In the genomic region with DNA sequence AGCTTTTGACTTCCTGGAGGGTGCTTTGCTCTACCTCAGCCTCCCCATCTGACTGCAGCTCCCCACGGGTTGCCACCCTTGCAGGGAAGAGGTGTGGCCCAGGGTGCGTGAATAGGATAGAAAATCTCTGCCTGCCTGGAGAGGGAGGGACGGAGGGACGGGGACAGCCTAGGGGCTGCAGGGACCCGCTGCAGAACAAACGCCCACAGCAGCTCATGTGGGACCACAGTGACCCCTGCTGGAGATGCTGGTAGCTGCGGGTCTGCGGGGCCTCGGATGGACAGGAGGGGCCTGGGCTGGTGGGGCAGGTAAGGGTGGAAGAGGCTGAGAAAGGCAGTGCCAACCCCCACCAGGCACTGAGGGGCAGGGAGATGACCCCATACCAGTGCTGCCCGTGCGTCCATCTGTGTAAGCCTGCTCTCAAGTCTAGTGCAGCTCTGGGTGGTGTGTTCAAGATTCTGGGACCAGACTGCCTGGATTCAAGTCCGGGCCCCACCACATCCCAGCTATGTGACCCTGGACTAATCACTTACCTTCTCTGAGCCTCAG, we compare ENCODE assay signal across 8 cellular contexts. TPM values are rescaled to one million over a fixed set of nuclear protein-coding genes. Genes with fewer than 3 reads are reported as not detected.
DNase-seq lines count a peak whose midpoint lies in the region; ATAC-seq and TF ChIP-seq lines count a peak whose summit lies in the region.

No MANE protein-coding gene starts in this region.

- H3K27ac ChIP-seq in C4-2B (no peak overlapping the region), stomach (no peak overlapping the region)

- peaks cover 0 to 4% (median 2%) of the 10 kb centered on the region in 4 donors for H3K36me3 ChIP-seq in stomach

- no peaks in the 10 kb centered on the region for H3K9me3 Mint-ChIP-seq in nephron progenitor cell

- TF ChIP-seq EP300 in stomach (IDR thresholded peaks at IDR 0.05), result no peak

- no peaks in the 10 kb centered on the region for H3K36me3 Mint-ChIP-seq in nephron progenitor cell (ENCODE audit: low read depth)

- ATAC-seq in GM18519 (IDR thresholded peaks at IDR 0.05; ENCODE audit: low FRiP score, unreplicated experiment), result no peak

- DNase-seq in HCEC 1CT, result peak; percentile 20
- peak; percentile 83 for DNase-seq in OCI-M1 (lab: John Stamatoyannopoulos, UW)
- DNase-seq in activated T-cell treated with anti-CD3 and anti-CD28 coated beads, Interleukin-2, amount 50 U/mL, for 1 hour, result peak; percentile 75
- DNase-seq in fibroblast of gingiva (ENCODE audit: low read depth), result peak; percentile 31
- peak; percentile 92 for DNase-seq in nephron progenitor cell
- DNase-seq in stomach, result peak; percentile 71

- no peak overlapping the region for H3K27ac Mint-ChIP-seq in nephron progenitor cell

- 4 to 16% (median 10%) methylated on average over 10 to 12 of the region's 12 CpGs for WGBS in stomach, 5 donors

- H3K9me3 ChIP-seq in stomach, result no peaks in the 10 kb centered on the region

- peaks cover 21% of the 10 kb centered on the region for H3K27me3 Mint-ChIP-seq in nephron progenitor cell (ENCODE audit: low read depth, poor library complexity)

- peaks cover 9% of the 10 kb centered on the region for H3K4me1 Mint-ChIP-seq in nephron progenitor cell

- no peak overlapping the region for H3K4me3 Mint-ChIP-seq in nephron progenitor cell

- peaks cover 0 to 19% (median 13%) of the 10 kb centered on the region in 4 donors for H3K4me1 ChIP-seq in stomach

- intact Hi-C loops in stomach (cut with DNase I; ENCODE audit: low total_unique reads), result loop anchor here (5.0 kb wide), 1 partner anchor 164 kb away; no protein-coding TSS in a partner anchor

- H3K4me3 ChIP-seq in stomach, result no peak overlapping the region

- TF ChIP-seq POLR2A in stomach (IDR thresholded peaks at IDR 0.05), result no peak

- H3K27me3 ChIP-seq in stomach, result no peaks in the 10 kb centered on the region

- TF ChIP-seq CTCF in C4-2B (conservative IDR thresholded peaks at IDR 0.05), result peak; percentile 97
- peak; percentile 79 for TF ChIP-seq CTCF in nephron progenitor cell (IDR thresholded peaks at IDR 0.05)
- peak in 5 of 7 experiments; percentile 71 to 87 (median 76) for TF ChIP-seq CTCF in stomach (IDR thresholded peaks at IDR 0.05)

RNA-seq across cellular contexts. Expression of gene KIAA1755, which starts 39.4 kb away (rescaled TPM):
- total RNA-seq in stomach, result 1 to 10 TPM in 4 of 5 donors, not detected in 1; 1.2 to 9.4 (median 2.4) TPM
- 1 to 10 TPM; 2.4 to 3.6 (median 3.3) TPM for polyA plus RNA-seq in stomach

RNA-seq across cellular contexts. Expression of gene TGM2, which starts 56.0 kb away (rescaled TPM):
- 100 to 1,000 TPM in 1 of 5 donors, 10 to 100 TPM in 4; 27.8 to 195 (median 44.3) TPM for total RNA-seq in stomach
- 10 to 100 TPM; 16.2 to 28.0 (median 25.1) TPM for polyA plus RNA-seq in stomach

Comparison
In these comparisons a context has a peak if more than half of its experiments do, and no peak if none do; other contexts are left out.
1. DNase-seq: peak in every context shown above with its lines; median percentile 92 in nephron progenitor cell; 83 in OCI-M1; 75 in activated T-cell treated with anti-CD3 and anti-CD28 coated beads, Interleukin-2, amount 50 U/mL, for 1 hour; 71 in stomach; 31 in fibroblast of gingiva; 20 in HCEC 1CT.